Comparison of ENCODE assay signal across 26 cellular contexts in genomic region chr11:103883856-103884255, GRCh38.
"Had no signal": no experiment of that assay in that cellular context is flagged by ENCODE, and none has a peak within 500 bp of the region (broad histone marks: within the 10 kb centered on the region; RNA-seq: fewer than 3 reads in every experiment).

No MANE protein-coding gene starts in this region.

- H3K36me3 ChIP-seq: colonic mucosa, esophagus muscularis mucosa, gastrocnemius medialis, heart left ventricle had no signal

- DNase-seq: activated CD4-positive, alpha-beta memory T cell treated with anti-CD3 and anti-CD28 coated beads, Interleukin-2, amount 10 ng/mL, durations not matched to agents 7 days and 5 days; activated CD4-positive, alpha-beta T cell treated with anti-CD3 and anti-CD28 coated beads for 1 hour; activated CD4-positive, alpha-beta T cell treated with anti-CD3 and anti-CD28 coated beads for 4 hours; activated CD4-positive, alpha-beta T cell treated with anti-CD3 and anti-CD28 coated beads, Interleukin-2, amount 10 ng/mL, durations not matched to agents 7 days and 5 days; activated CD4-positive, alpha-beta T cell treated with anti-CD3 and anti-CD28 coated beads, Interleukin-2, amount 50 U/mL, for 4 hours; activated CD8-positive, alpha-beta memory T cell treated with anti-CD3 and anti-CD28 coated beads, Interleukin-2, amount 50 U/mL, for 48 hours; activated gamma-delta T cell; activated naive CD4-positive, alpha-beta T cell; activated naive CD4-positive, alpha-beta T cell treated with anti-CD3 and anti-CD28 coated beads, Interleukin-2, amount 10 ng/mL, durations not matched to agents 7 days and 5 days; activated naive CD8-positive, alpha-beta T cell treated with anti-CD3 and anti-CD28 coated beads, Interleukin-2, amount 10 ng/mL, durations not matched to agents 7 days and 5 days; activated T-cell treated with anti-CD3 and anti-CD28 coated beads for 4 hours; activated T-cell treated with anti-CD3 and anti-CD28 coated beads, Interleukin-2, amount 50 U/mL, for 24 hours; activated T-cell treated with anti-CD3 and anti-CD28 coated beads, Interleukin-2, amount 50 U/mL, for 72 hours; anterior cingulate cortex; body of pancreas; central memory CD4-positive, alpha-beta T cell; cerebellar nuclear complex; colonic mucosa; effector memory CD8-positive, alpha-beta T cell; erythroblast; foreskin keratinocyte; gastrocnemius medialis; glutamatergic neuron; heart left ventricle; T-helper 2 cell had no signal

- H3K27ac ChIP-seq: body of pancreas, colonic mucosa, esophagus muscularis mucosa, foreskin keratinocyte, gastrocnemius medialis, heart left ventricle had no signal

- H3K9me3 ChIP-seq: body of pancreas, colonic mucosa, esophagus muscularis mucosa, gastrocnemius medialis, heart left ventricle had no signal

- H3K27me3 ChIP-seq: body of pancreas, colonic mucosa, esophagus muscularis mucosa, foreskin keratinocyte, gastrocnemius medialis, heart left ventricle had no signal

- H3K4me3 ChIP-seq: body of pancreas, colonic mucosa, esophagus muscularis mucosa, gastrocnemius medialis, heart left ventricle had no signal
